In the genomic region with DNA sequence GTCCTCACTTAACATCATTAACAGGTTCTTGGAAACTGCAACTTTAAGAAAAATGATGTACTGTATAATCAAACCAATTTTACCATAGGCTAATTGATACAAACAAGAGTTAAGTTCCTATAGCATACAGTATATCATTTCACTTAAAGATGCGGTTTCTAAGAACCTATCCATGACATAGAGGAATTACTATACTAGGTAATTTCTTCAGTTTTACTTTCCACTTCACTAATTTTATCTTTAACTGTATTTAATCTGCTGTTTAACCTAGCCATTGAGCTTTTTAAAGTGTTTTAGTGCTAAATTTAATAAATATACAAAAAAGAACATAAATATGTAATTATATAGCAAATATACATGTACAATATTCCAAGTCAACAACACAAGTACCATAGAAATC, we compare ENCODE assay signal across 23 cellular contexts. TPM values are rescaled to one million over a fixed set of nuclear protein-coding genes. Genes with fewer than 3 reads are reported as not detected.
"Had no signal": no experiment of that assay in that cellular context is flagged by ENCODE, and none has a peak within 500 bp of the region (broad histone marks: within the 10 kb centered on the region; RNA-seq: fewer than 3 reads in every experiment).

No MANE protein-coding gene starts in this region.

- H3K4me2 ChIP-seq: KMS-11 had no signal

- H3K27me3 ChIP-seq: SJCRH30 had no signal

- H3K27ac Mint-ChIP-seq: T-cell had no signal

- H3K4me1 ChIP-seq: SJCRH30 had no signal

- H3K9ac ChIP-seq: KMS-11 had no signal

- ATAC-seq: Panc1, PC-3, T-cell had no signal

- DNase-seq: IMR-90, Kasumi-1, MM.1S, NCI-H1092 treated with DMSO at 0.1 percent for 48 hours, NCI-H1436, NCI-H187, NCI-H2029, NCI-H2081 treated with DMSO at 0.1 percent for 48 hours, NCI-H2171, NCI-H226, NCI-H446, NCI-H510A, NCI-H524 treated with DMSO at 0.1 percent for 48 hours, NCI-H69, NCI-H774, PC-3, SHP77 treated with DMSO at 0.1 percent for 48 hours, SJCRH30, SW 1271, T-cell had no signal

- H3K4me3 ChIP-seq: SJCRH30 had no signal

- H3K36me3 Mint-ChIP-seq: T-cell had no signal

- H3K27ac ChIP-seq: KMS-11, RWPE1, SJCRH30 had no signal

- H3K4me3 Mint-ChIP-seq: T-cell had no signal

- H3K36me3 ChIP-seq: SJCRH30 had no signal

RNA-seq across cellular contexts. Expression of a gene that starts 30.2 kb away (rescaled TPM):
- total RNA-seq: IMR-90, T-cell had no signal
